ENCODE assay signal across 25 cellular contexts in genomic region chr2:119006441-119006840, GRCh38.
"Had no signal": no experiment of that assay in that cellular context is flagged by ENCODE, and none has a peak within 500 bp of the region (broad histone marks: within the 10 kb centered on the region; RNA-seq: fewer than 3 reads in every experiment).

No MANE protein-coding gene starts in this region.

- H3K36me3 ChIP-seq: MG63 had no signal

- ATAC-seq: HepG2, Panc1, PC-3 had no signal

- H3K9me3 ChIP-seq: MG63, SK-N-SH had no signal

- DNase-seq: IMR-90; Karpas-422; KG1; MG63; NCI-H1092; NCI-H1105 treated with DMSO at 0.1 percent for 48 hours; NCI-H1417 treated with DMSO at 0.1 percent for 48 hours; NCI-H146; NCI-H1694 treated with DMSO at 0.1 percent for 48 hours; NCI-H1930; NCI-H2081; NCI-H2107; NCI-H226; NCI-H446; NCI-H510A; NCI-H524 treated with DMSO at 0.1 percent for 48 hours; NCI-H69; NCI-H774; NK-92 treated with Interleukin-12 subunit alpha and Interleukin-12 subunit beta, amount 100 ng/mL, for 24 hours; SHP77; SK-N-SH had no signal

- H3K4me3 ChIP-seq: MG63 had no signal

- H3K27ac ChIP-seq: RWPE1 had no signal
